6 cellular contexts compared by ENCODE assay signal in genomic region chr17:18695143-18695542, GRCh38. TPM values are rescaled to one million over a fixed set of nuclear protein-coding genes. Genes with fewer than 3 reads are reported as not detected.
"Had no signal": no experiment of that assay in that cellular context is flagged by ENCODE, and none has a peak within 500 bp of the region (broad histone marks: within the 10 kb centered on the region; RNA-seq: fewer than 3 reads in every experiment).

No MANE protein-coding gene starts in this region.

RNA-seq across cellular contexts. Expression of gene TBC1D28, which starts 51.0 kb away (rescaled TPM):
- total RNA-seq: M059J, PC-3, Peyer's patch, Right ventricle myocardium superior, SJSA1 had no signal
- polyA plus RNA-seq: SK-N-SH had no signal
